21 cellular contexts compared by ENCODE assay signal in the genomic region with DNA sequence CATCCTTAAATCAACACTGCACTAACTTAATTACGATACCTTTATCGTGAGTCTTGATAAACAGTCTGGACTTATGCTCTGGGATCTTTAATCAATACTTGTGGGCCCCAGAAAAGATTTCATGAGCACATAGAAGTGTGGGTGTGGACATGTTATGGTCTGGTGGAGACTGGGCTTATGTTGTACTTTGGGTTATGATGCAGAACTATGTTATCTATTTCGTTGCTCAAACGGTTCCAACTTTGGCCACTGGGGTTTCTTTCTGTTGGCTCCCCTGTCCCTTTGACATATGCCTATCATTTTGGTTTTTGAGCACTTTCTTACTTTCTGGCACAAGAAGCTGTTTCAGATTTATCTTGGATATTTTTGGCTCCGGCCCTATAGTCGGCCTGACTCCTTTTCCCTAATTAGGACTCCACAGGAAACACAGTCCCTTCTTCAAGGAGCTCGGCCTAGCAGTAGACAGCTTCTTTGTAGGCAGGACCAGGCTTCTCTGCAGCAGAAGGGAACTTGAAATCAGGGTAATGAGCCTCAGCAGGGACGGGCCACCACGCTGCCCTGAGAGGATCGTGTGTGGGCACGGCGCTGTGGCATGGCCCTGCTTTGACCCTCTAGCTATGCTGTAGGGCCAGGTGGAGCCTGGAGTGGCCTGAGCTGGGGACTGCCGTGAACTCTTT. TPM values are rescaled to one million over a fixed set of nuclear protein-coding genes. Genes with fewer than 3 reads are reported as not detected.
DNase-seq lines count a peak whose midpoint lies in the region; ATAC-seq and TF ChIP-seq lines count a peak whose summit lies in the region.
"Had no signal": no experiment of that assay in that cellular context is flagged by ENCODE, and none has a peak within 500 bp of the region (broad histone marks: within the 10 kb centered on the region; RNA-seq: fewer than 3 reads in every experiment).

No MANE protein-coding gene starts in this region.

- no peak overlapping the region for H3K4me3 Mint-ChIP-seq in type B pancreatic cell
- H3K4me3 Mint-ChIP-seq: naive thymus-derived CD4-positive, alpha-beta T cell; stimulated activated naive CD8-positive, alpha-beta T cell treated with anti-CD3 and anti-CD28 coated beads, Interleukin-15, amount 100 ng/mL, for 72 hours had no signal

- H3K27me3 Mint-ChIP-seq in type B pancreatic cell, result peaks cover 7% of the 10 kb centered on the region

- peaks cover 9% of the 10 kb centered on the region for H3K36me3 Mint-ChIP-seq in type B pancreatic cell
- H3K36me3 Mint-ChIP-seq: naive thymus-derived CD4-positive, alpha-beta T cell had no signal

- ATAC-seq in Right ventricle myocardium superior (ENCODE audit: poor library complexity) (peak; percentile 11), lower lobe of right lung (peak in 1 of 2 donors; percentile 4), GM18520 (IDR thresholded peaks at IDR 0.05; ENCODE audit: unreplicated experiment) (no peak), HG02763 (IDR thresholded peaks at IDR 0.05; ENCODE audit: unreplicated experiment) (no peak)
- ATAC-seq: gastrocnemius medialis; naive thymus-derived CD4-positive, alpha-beta T cell; stimulated activated naive CD8-positive, alpha-beta T cell treated with anti-CD3 and anti-CD28 coated beads, Interleukin-15, amount 100 ng/mL, for 72 hours had no signal

- no peaks in the 10 kb centered on the region for H3K27me3 ChIP-seq in right atrium auricular region
- H3K27me3 ChIP-seq in lower lobe of right lung (ENCODE audit: low read depth), result no peaks in the 10 kb centered on the region
- H3K27me3 ChIP-seq: adrenal gland, gastrocnemius medialis had no signal

- H3K27ac ChIP-seq in right atrium auricular region (peak overlapping the region in 1 of 2 donors; percentile 22), coronary artery (peak overlapping the region; percentile 12 to 85), lower lobe of right lung (no peak overlapping the region)
- H3K27ac ChIP-seq: skin epidermis had no signal

- peaks cover 24% of the 10 kb centered on the region for H3K4me1 Mint-ChIP-seq in type B pancreatic cell (ENCODE audit: unreplicated experiment)
- H3K4me1 Mint-ChIP-seq: stimulated activated naive CD8-positive, alpha-beta T cell treated with anti-CD3 and anti-CD28 coated beads, Interleukin-15, amount 100 ng/mL, for 72 hours had no signal

- no peak overlapping the region for H3K27ac Mint-ChIP-seq in type B pancreatic cell
- H3K27ac Mint-ChIP-seq: naive thymus-derived CD4-positive, alpha-beta T cell; stimulated activated naive CD8-positive, alpha-beta T cell treated with anti-CD3 and anti-CD28 coated beads, Interleukin-15, amount 100 ng/mL, for 72 hours had no signal

- DNase-seq in Right ventricle myocardium superior (no peak), right atrium auricular region (ENCODE audit: low spot score) (no peak), coronary artery (ENCODE audit: low spot score) (no peak), lower lobe of right lung (no peak), type B pancreatic cell (ENCODE audit: extremely low spot score, unreplicated experiment) (no peak), SIG-M5 treated with dmso at 0.1 percent for 504 hours (lab: John Stamatoyannopoulos, UW; ENCODE audit: unreplicated experiment) (no peak)
- DNase-seq: 8988T; activated CD4-positive, alpha-beta T cell treated with anti-CD3 and anti-CD28 coated beads, Interleukin-2, amount 50 U/mL, for 4 hours; activated T-cell treated with anti-CD3 and anti-CD28 coated beads, Interleukin-2, amount 50 U/mL, for 48 hours; gastrocnemius medialis; islet precursor cell; Kasumi-1; naive thymus-derived CD4-positive, alpha-beta T cell; NCI-H187; NCI-H748 treated with DMSO at 0.1 percent for 48 hours; stimulated activated naive CD8-positive, alpha-beta T cell treated with anti-CD3 and anti-CD28 coated beads, Interleukin-15, amount 100 ng/mL, for 72 hours; T-helper 9 cell had no signal

- H3K36me3 ChIP-seq in right atrium auricular region, result no peaks in the 10 kb centered on the region
- H3K36me3 ChIP-seq in lower lobe of right lung, result peaks cover 10% of the 10 kb centered on the region
- H3K36me3 ChIP-seq: adrenal gland, gastrocnemius medialis had no signal

- no peak overlapping the region for H3K4me3 ChIP-seq in right atrium auricular region
- peak overlapping the region; percentile 15 for H3K4me3 ChIP-seq in coronary artery
- no peak overlapping the region for H3K4me3 ChIP-seq in lower lobe of right lung
- H3K4me3 ChIP-seq: adrenal gland, gastrocnemius medialis, skin epidermis had no signal

- H3K9me3 Mint-ChIP-seq in type B pancreatic cell, result peaks cover 5% of the 10 kb centered on the region

- H3K9me3 ChIP-seq in right atrium auricular region (no peaks in the 10 kb centered on the region), lower lobe of right lung (no peaks in the 10 kb centered on the region)
- H3K9me3 ChIP-seq: adrenal gland, gastrocnemius medialis had no signal

- peaks cover 0 to 33% of the 10 kb centered on the region in 2 donors for H3K4me1 ChIP-seq in right atrium auricular region
- H3K4me1 ChIP-seq in lower lobe of right lung, result peaks cover 31% of the 10 kb centered on the region

- TF ChIP-seq CTCF in right atrium auricular region (IDR thresholded peaks at IDR 0.05) (peak in 1 of 2 donors; percentile 42), coronary artery (IDR thresholded peaks at IDR 0.05) (no peak), lower lobe of right lung (IDR thresholded peaks at IDR 0.05) (peak; percentile 10), type B pancreatic cell (conservative IDR thresholded peaks at IDR 0.05) (peak; percentile 50)

- intact Hi-C loops in Right ventricle myocardium superior (cut with DNase I) (no loop called here), lower lobe of right lung (cut with DNase I) (no loop called here)

RNA-seq across cellular contexts. Expression of a gene that starts 54.6 kb away (rescaled TPM):
- total RNA-seq in Right ventricle myocardium superior (not detected), right atrium auricular region (not detected), lower lobe of right lung (0.12 TPM), type B pancreatic cell (ENCODE audit: low replicate concordance) (not detected in 2 replicates)
- total RNA-seq: gastrocnemius medialis had no signal
